ENCODE assay signal across 20 cellular contexts in genomic region chr3:26236991-26237682, GRCh38.
A peak's percentile ranks its signal among the peaks of the same experiment; 100 is the strongest.
DNase-seq lines count a peak whose midpoint lies in the region; ATAC-seq and TF ChIP-seq lines count a peak whose summit lies in the region.
"Had no signal": no experiment of that assay in that cellular context is flagged by ENCODE, and none has a peak within 500 bp of the region (broad histone marks: within the 10 kb centered on the region; RNA-seq: fewer than 3 reads in every experiment).

No MANE protein-coding gene starts in this region.

- H3K9me3 ChIP-seq in A673 (ENCODE audit: low read depth, low read length, poor library complexity, severe bottlenecking) = peaks cover 3% of the 10 kb centered on the region
- H3K9me3 ChIP-seq: BE2C, MG63 had no signal

- peak; percentile 38 for ATAC-seq in left ventricle myocardium superior
- peak; percentile 85 for ATAC-seq in omental fat pad (ENCODE audit: low FRiP score)
- ATAC-seq in GM19397 (IDR thresholded peaks at IDR 0.05; ENCODE audit: unreplicated experiment) = no peak
- no peak for ATAC-seq in HG03354 (IDR thresholded peaks at IDR 0.05; ENCODE audit: poor library complexity, severe bottlenecking, unreplicated experiment)
- no peak for ATAC-seq in HG03432 (IDR thresholded peaks at IDR 0.05; ENCODE audit: unreplicated experiment)

- no peaks in the 10 kb centered on the region for H3K27me3 ChIP-seq in A673 (replicated peaks; ENCODE audit: insufficient read depth, low read depth, low read length, poor library complexity)
- H3K27me3 ChIP-seq: BE2C, MG63 had no signal

- intact Hi-C loops in A673 (cut with micrococcal nuclease; ENCODE audit: unreplicated experiment) (no loop called here), left ventricle myocardium superior (cut with micrococcal nuclease) (no loop called here)

- DNase-seq in A172 (ENCODE audit: low spot score) = peak; percentile 10
- peak; percentile 55 for DNase-seq in A673 (ENCODE audit: low spot score)
- peak; percentile 24 for DNase-seq in left ventricle myocardium superior
- DNase-seq in omental fat pad (ENCODE audit: low spot score) = no peak
- DNase-seq: ACHN, BE2C, Calu3, DMS79 treated with DMSO at 0.1 percent for 48 hours, GF-D8, KBM-7, MG63, NCI-H2029, NCI-H446 treated with DMSO at 0.1 percent for 48 hours, NCI-H526 treated with DMSO at 0.1 percent for 48 hours, SIG-M5 had no signal

- POLR2A ChIA-PET in A673 (lab: Charles Lee; ENCODE audit: low non-redundant PET) = no interaction called here

- TF ChIP-seq CTCF in A673 (conservative IDR thresholded peaks at IDR 0.05; ENCODE audit: low read depth, low read length) = no peak
- no peak for TF ChIP-seq CTCF in omental fat pad (IDR thresholded peaks at IDR 0.05)

- no TSS peak for BruUV-seq in A673 (replicated peaks; lab: Mats Ljungman, UMichigan)

- H3K27ac ChIP-seq in A673 (ENCODE audit: low read depth, low read length, poor library complexity, severe bottlenecking) = peak overlapping the region; percentile 11
- H3K27ac ChIP-seq: RWPE1, SK-N-MC had no signal

- CTCF ChIA-PET in A673 (lab: Charles Lee) = no interaction called here

- peaks cover 11% of the 10 kb centered on the region for H3K4me1 ChIP-seq in A673 (ENCODE audit: insufficient read depth, low read length, poor library complexity, severe bottlenecking)
- H3K4me1 ChIP-seq: BE2C had no signal

- no peaks in the 10 kb centered on the region for H3K36me3 ChIP-seq in A673 (ENCODE audit: insufficient read depth, low read length, poor library complexity, severe bottlenecking)
- H3K36me3 ChIP-seq: BE2C, MG63 had no signal

- no peak overlapping the region for H3K4me3 ChIP-seq in A673 (ENCODE audit: low read depth, low read length, poor library complexity, severe bottlenecking)
- H3K4me3 ChIP-seq: MG63, SK-N-MC had no signal

Comparison
In these comparisons a context has a peak if more than half of its experiments do, and no peak if none do; other contexts are left out.
1. ATAC-seq: peak in left ventricle myocardium superior (single experiment) and omental fat pad (single experiment); none in GM19397 (single experiment), HG03354 (single experiment) and HG03432 (single experiment).